Comparison of ENCODE assay signal across 9 cellular contexts in the genomic region with DNA sequence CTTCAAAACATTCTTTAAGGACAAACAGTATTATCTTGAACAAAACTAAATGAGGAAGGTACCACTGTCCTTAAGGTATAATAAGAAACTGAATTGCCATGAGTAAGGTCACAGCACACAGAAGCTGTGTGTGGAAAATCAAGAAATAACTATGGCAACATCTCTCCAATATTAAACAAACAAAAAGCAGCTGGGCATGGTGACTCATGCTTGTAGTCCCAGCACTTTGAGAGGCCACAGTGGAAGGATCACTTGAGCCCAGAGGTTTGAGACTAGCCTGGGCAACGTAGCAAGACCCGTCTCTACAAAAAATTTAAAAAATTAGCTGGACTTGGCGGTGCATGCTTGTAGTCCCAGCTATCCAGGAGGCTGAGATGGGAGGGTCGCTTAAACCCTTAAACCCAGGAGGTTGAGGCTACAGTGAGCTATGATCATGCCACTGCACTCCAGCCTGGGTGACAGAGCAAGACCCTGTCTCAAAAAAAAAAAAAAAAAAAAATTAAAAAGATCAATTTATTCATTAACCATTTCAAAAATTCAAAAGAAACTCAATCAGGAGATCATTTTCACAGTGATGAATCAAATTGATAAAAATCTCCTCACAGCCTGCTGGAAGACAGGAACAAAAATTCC.
DNase-seq lines count a peak whose midpoint lies in the region; ATAC-seq and TF ChIP-seq lines count a peak whose summit lies in the region.
"Had no signal": no experiment of that assay in that cellular context is flagged by ENCODE, and none has a peak within 500 bp of the region (broad histone marks: within the 10 kb centered on the region; RNA-seq: fewer than 3 reads in every experiment).

No MANE protein-coding gene starts in this region.

- H2BK12ac ChIP-seq in H9 (ENCODE audit: insufficient read length, low read depth, low read length): no peak overlapping the region

- H4K20me1 ChIP-seq in H9 (ENCODE audit: control insufficient read depth, insufficient read depth, insufficient read length): no peaks in the 10 kb centered on the region

- H3K79me2 ChIP-seq in H9 (ENCODE audit: insufficient read depth, low read length): no peaks in the 10 kb centered on the region

- H3K14ac ChIP-seq in H9 (ENCODE audit: insufficient read depth, low read length): no peak overlapping the region

- POLR2A ChIA-PET in CD8-positive, alpha-beta T cell (lab: Charles Lee): no interaction called here

- peak overlapping the region in 2 of 3 experiments; percentile 6 to 19; a peak in 2 of 7 replicates for H3K27ac Mint-ChIP-seq in H9
- H3K27ac Mint-ChIP-seq in CD8-positive, alpha-beta T cell: no peak overlapping the region
- H3K27ac Mint-ChIP-seq: activated naive CD4-positive, alpha-beta T cell treated with anti-CD3 and anti-CD28 coated beads, Interleukin-2, amount 50 U/mL, for 24 hours had no signal

- no CpG with 5 or more reads among the region's 4 CpGs for WGBS in H9 (ENCODE audit: extremely low coverage, insufficient read length, low lambda C conversion rate)

- H3T11ph ChIP-seq in H9 (ENCODE audit: low read length): no peak overlapping the region

- H3K36me3 Mint-ChIP-seq in H9 (ENCODE audit: insufficient read depth in 1 of 3, low read depth in 3 of 3): no peaks in the 10 kb centered on the region; a peak in 1 of 7 replicates
- H3K36me3 Mint-ChIP-seq in CD8-positive, alpha-beta T cell: no peaks in the 10 kb centered on the region
- H3K36me3 Mint-ChIP-seq: activated naive CD4-positive, alpha-beta T cell treated with anti-CD3 and anti-CD28 coated beads, Interleukin-2, amount 50 U/mL, for 24 hours had no signal

- no peak overlapping the region for H2BK5ac ChIP-seq in H9 (ENCODE audit: insufficient read length, low read length)

- no peak for DNase-seq in H9
- no peak for DNase-seq in RWPE2 (ENCODE audit: low spot score)
- peak; percentile 93 for DNase-seq in fibroblast of peridontal ligament (ENCODE audit: extremely low read depth)
- no peak for DNase-seq in sciatic nerve (ENCODE audit: low spot score)
- DNase-seq in putamen (ENCODE audit: low spot score): no peak
- no peak for DNase-seq in CD8-positive, alpha-beta T cell

- H3K4me1 Mint-ChIP-seq in H9: peaks cover 19 to 22% of the 10 kb centered on the region in 2 experiments
- H3K4me1 Mint-ChIP-seq in CD8-positive, alpha-beta T cell (ENCODE audit: low read depth): no peaks in the 10 kb centered on the region
- H3K4me1 Mint-ChIP-seq: activated naive CD4-positive, alpha-beta T cell treated with anti-CD3 and anti-CD28 coated beads, Interleukin-2, amount 50 U/mL, for 24 hours had no signal

- no peak overlapping the region for H2BK120ac ChIP-seq in H9 (ENCODE audit: low read depth, low read length, poor library complexity, severe bottlenecking)

- no peaks in the 10 kb centered on the region; the same call in 1 of the 2 replicates for H3K4me1 ChIP-seq in H9 (ENCODE audit: insufficient read depth, low read length)
- peaks cover 13% of the 10 kb centered on the region for H3K4me1 ChIP-seq in RWPE2 (ENCODE audit: insufficient read depth, poor library complexity, severe bottlenecking)
- no peaks in the 10 kb centered on the region for H3K4me1 ChIP-seq in CD8-positive, alpha-beta T cell (ENCODE audit: insufficient read depth, low read length)

- peak; percentile 79 for ATAC-seq in RWPE2 (ENCODE audit: low read depth)
- peak; percentile 70 for ATAC-seq in sciatic nerve
- ATAC-seq in CD8-positive, alpha-beta T cell: no peak
- no peak for ATAC-seq in HG02610 (IDR thresholded peaks at IDR 0.05; ENCODE audit: unreplicated experiment)
- ATAC-seq in GM18520 (IDR thresholded peaks at IDR 0.05; ENCODE audit: unreplicated experiment): no peak

- no peak overlapping the region for H3K9ac ChIP-seq in H9 (ENCODE audit: extremely low read depth, insufficient read length, low read length)

- H2BK15ac ChIP-seq in H9 (ENCODE audit: low read depth, low read length): no peak overlapping the region

- no peak overlapping the region for H3K4me3 Mint-ChIP-seq in H9
- no peak overlapping the region for H3K4me3 Mint-ChIP-seq in CD8-positive, alpha-beta T cell
- H3K4me3 Mint-ChIP-seq: activated naive CD4-positive, alpha-beta T cell treated with anti-CD3 and anti-CD28 coated beads, Interleukin-2, amount 50 U/mL, for 24 hours had no signal

- H3K9me3 ChIP-seq in H9 (ENCODE audit: control insufficient read depth, low read depth, low read length): no peaks in the 10 kb centered on the region
- H3K9me3 ChIP-seq in RWPE2 (ENCODE audit: severe bottlenecking): no peaks in the 10 kb centered on the region
- no peaks in the 10 kb centered on the region for H3K9me3 ChIP-seq in CD8-positive, alpha-beta T cell (ENCODE audit: low read length)

- no peak overlapping the region for H3K4me3 ChIP-seq in RWPE2 (ENCODE audit: severe bottlenecking)
- H3K4me3 ChIP-seq in CD8-positive, alpha-beta T cell (ENCODE audit: low read depth, low read length): no peak overlapping the region

- no peak overlapping the region for H3K4me2 ChIP-seq in H9 (ENCODE audit: insufficient read depth, insufficient read length, low read length)

- H2AK5ac ChIP-seq in H9 (ENCODE audit: insufficient read length, low read length): no peak overlapping the region

- H4K5ac ChIP-seq in H9 (ENCODE audit: insufficient read length, low read depth, low read length): no peak overlapping the region

- no peak overlapping the region for H3K18ac ChIP-seq in H9 (ENCODE audit: insufficient read length, low read depth, low read length)

- no peaks in the 10 kb centered on the region for H3K79me1 ChIP-seq in H9 (ENCODE audit: insufficient read depth, low read depth, low read length, poor library complexity, severe bottlenecking)

- H3K4ac ChIP-seq in H9 (ENCODE audit: low read depth, low read length): no peak overlapping the region

- no peak overlapping the region for H2AFZ ChIP-seq in H9 (ENCODE audit: low read length)

- no peaks in the 10 kb centered on the region for H3K36me3 ChIP-seq in RWPE2 (ENCODE audit: low read depth)
- no peaks in the 10 kb centered on the region for H3K36me3 ChIP-seq in CD8-positive, alpha-beta T cell (ENCODE audit: insufficient read depth, low read length)

- H3K9me3 Mint-ChIP-seq in H9: no peaks in the 10 kb centered on the region
- no peaks in the 10 kb centered on the region for H3K9me3 Mint-ChIP-seq in CD8-positive, alpha-beta T cell
- H3K9me3 Mint-ChIP-seq: activated naive CD4-positive, alpha-beta T cell treated with anti-CD3 and anti-CD28 coated beads, Interleukin-2, amount 50 U/mL, for 24 hours had no signal

- intact Hi-C loops in sciatic nerve (cut with DNase I): no loop called here
- intact Hi-C loops in CD8-positive, alpha-beta T cell (cut with DNase I, micrococcal nuclease): no loop called here

- H3K27ac ChIP-seq in H9 (ENCODE audit: insufficient read length, low read depth, low read length) (no peak overlapping the region), RWPE2 (ENCODE audit: poor library complexity, severe bottlenecking) (no peak overlapping the region)
- no peak overlapping the region for H3K27ac ChIP-seq in CD8-positive, alpha-beta T cell (ENCODE audit: low read depth, low read length)

- CTCF ChIA-PET in CD8-positive, alpha-beta T cell (lab: Charles Lee): no interaction called here

- H3K23ac ChIP-seq in H9 (ENCODE audit: insufficient read length, low read depth, low read length): no peak overlapping the region

- H3K27me3 ChIP-seq in H9 (ENCODE audit: insufficient read depth, low read length) (no peaks in the 10 kb centered on the region), RWPE2 (ENCODE audit: insufficient read depth, poor library complexity, severe bottlenecking) (no peaks in the 10 kb centered on the region)
- no peaks in the 10 kb centered on the region for H3K27me3 ChIP-seq in CD8-positive, alpha-beta T cell (ENCODE audit: insufficient read depth, low read length)

- no peak overlapping the region for H4K8ac ChIP-seq in H9 (replicated peaks; ENCODE audit: insufficient read length, low read depth, low read length)

- H4K91ac ChIP-seq in H9 (ENCODE audit: insufficient read length, low read depth, low read length): no peak overlapping the region

- no peaks in the 10 kb centered on the region for H3K23me2 ChIP-seq in H9 (ENCODE audit: insufficient read length, low read depth, low read length, poor library complexity, severe bottlenecking)

- no peak overlapping the region for H2BK20ac ChIP-seq in H9 (ENCODE audit: low read depth, low read length, poor library complexity, severe bottlenecking)

- no peaks in the 10 kb centered on the region for H3K27me3 Mint-ChIP-seq in H9 (ENCODE audit: low read depth)
- peaks cover 9% of the 10 kb centered on the region for H3K27me3 Mint-ChIP-seq in CD8-positive, alpha-beta T cell (ENCODE audit: low read depth)
- H3K27me3 Mint-ChIP-seq: activated naive CD4-positive, alpha-beta T cell treated with anti-CD3 and anti-CD28 coated beads, Interleukin-2, amount 50 U/mL, for 24 hours had no signal

- no peak overlapping the region for H3K56ac ChIP-seq in H9 (ENCODE audit: insufficient read length, low read depth, low read length)

- TF ChIP-seq CTCF in H9 (conservative IDR thresholded peaks at IDR 0.05) (no peak), RWPE2 (IDR thresholded peaks at IDR 0.05; ENCODE audit: poor library complexity, severe bottlenecking) (no peak)
- no peak for TF ChIP-seq CTCF in CD8-positive, alpha-beta T cell (IDR thresholded peaks at IDR 0.05)

Comparison
In these comparisons a context has a peak if more than half of its experiments do, and no peak if none do; other contexts are left out.
1. ATAC-seq: peak in RWPE2 (single experiment) and sciatic nerve (single experiment); none in CD8-positive, alpha-beta T cell (single experiment), HG02610 (single experiment) and GM18520 (single experiment).